9 cellular contexts compared by ENCODE assay signal in genomic region chrX:78650906-78651437, GRCh38. TPM values are rescaled to one million over a fixed set of nuclear protein-coding genes. Genes with fewer than 3 reads are reported as not detected.
DNase-seq lines count a peak whose midpoint lies in the region; ATAC-seq and TF ChIP-seq lines count a peak whose summit lies in the region.
"Had no signal": no experiment of that assay in that cellular context is flagged by ENCODE, and none has a peak within 500 bp of the region (broad histone marks: within the 10 kb centered on the region; RNA-seq: fewer than 3 reads in every experiment).

No MANE protein-coding gene starts in this region.

- no peak overlapping the region for H3K4me3 ChIP-seq in fibroblast of lung (replicated peaks in 1 of 4; ENCODE audit: control extremely low read depth in 1 of 4, insufficient read depth in 1 of 4, low read depth in 3 of 4, low read length in 4 of 4)
- H3K4me3 ChIP-seq in tibial artery: no peak overlapping the region
- no peak overlapping the region for H3K4me3 ChIP-seq in neural progenitor cell
- H3K4me3 ChIP-seq: lung had no signal

- H3K27me3 ChIP-seq in fibroblast of lung (ENCODE audit: control insufficient read depth, insufficient read depth, low read length): no peaks in the 10 kb centered on the region
- no peaks in the 10 kb centered on the region for H3K27me3 ChIP-seq in tibial artery
- no peaks in the 10 kb centered on the region for H3K27me3 ChIP-seq in neural progenitor cell

- intact Hi-C loops in tibial artery (cut with DNase I; ENCODE audit: low total_unique reads): no loop called here

- peak; percentile 5 for DNase-seq in HCEC 1CT
- peak; percentile 93 for DNase-seq in MV-4-11 (lab: John Stamatoyannopoulos, UW)
- DNase-seq in fibroblast of lung (ENCODE audit: low read depth in 2 of 2): peak; percentile 67 to 91
- DNase-seq in tibial artery: no peak
- DNase-seq in neural progenitor cell (ENCODE audit: low spot score): no peak
- DNase-seq in cerebellar nuclear complex (lab: John Stamatoyannopoulos, UW): no peak

- H4K20me1 ChIP-seq in fibroblast of lung (ENCODE audit: control insufficient read depth, extremely low read depth, insufficient read depth, low read length): no peaks in the 10 kb centered on the region
- H4K20me1 ChIP-seq in neural progenitor cell (ENCODE audit: low read depth): no peaks in the 10 kb centered on the region

- no peaks in the 10 kb centered on the region for H3K36me3 Mint-ChIP-seq in neural progenitor cell

- H3K4me1 ChIP-seq in fibroblast of lung (ENCODE audit: control insufficient read depth, extremely low read depth, insufficient read depth, low read length) (no peaks in the 10 kb centered on the region), tibial artery (peaks cover 0 to 20% (median 0%) of the 10 kb centered on the region in 4 donors), neural progenitor cell (no peaks in the 10 kb centered on the region)

- H2AFZ ChIP-seq in fibroblast of lung (ENCODE audit: low read length): no peak overlapping the region
- H2AFZ ChIP-seq in neural progenitor cell (replicated peaks): no peak overlapping the region

- H3K9me3 Mint-ChIP-seq in neural progenitor cell: peaks cover 3% of the 10 kb centered on the region

- no peaks in the 10 kb centered on the region for H3K9me3 ChIP-seq in fibroblast of lung (ENCODE audit: control insufficient read depth, insufficient read depth, low read depth, low read length)
- no peaks in the 10 kb centered on the region for H3K9me3 ChIP-seq in tibial artery
- no peaks in the 10 kb centered on the region for H3K9me3 ChIP-seq in neural progenitor cell (ENCODE audit: low read depth)

- peaks cover 8% of the 10 kb centered on the region for H3K4me1 Mint-ChIP-seq in neural progenitor cell

- no peaks in the 10 kb centered on the region for H3K36me3 ChIP-seq in fibroblast of lung (ENCODE audit: control insufficient read depth, insufficient read depth, low read length)
- no peaks in the 10 kb centered on the region for H3K36me3 ChIP-seq in tibial artery
- no peaks in the 10 kb centered on the region for H3K36me3 ChIP-seq in neural progenitor cell

- H3F3A ChIP-seq in neural progenitor cell (ENCODE audit: low read depth): no peaks in the 10 kb centered on the region

- ATAC-seq in GM18502 (IDR thresholded peaks at IDR 0.05; ENCODE audit: poor library complexity, unreplicated experiment): peak; percentile 91
- no peak for ATAC-seq in HG03457 (IDR thresholded peaks at IDR 0.05; ENCODE audit: unreplicated experiment)

- peaks cover 4% of the 10 kb centered on the region for H3K27me3 Mint-ChIP-seq in neural progenitor cell (ENCODE audit: insufficient read depth, low read depth)

- no peak overlapping the region for H3K4me3 Mint-ChIP-seq in neural progenitor cell

- no peak overlapping the region for H3K27ac ChIP-seq in fibroblast of lung (ENCODE audit: insufficient read depth, low read length)
- peak overlapping the region in 1 of 2 donors; percentile 35 for H3K27ac ChIP-seq in tibial artery
- no peak overlapping the region for H3K27ac ChIP-seq in neural progenitor cell

- H3K27ac Mint-ChIP-seq in neural progenitor cell: no peak overlapping the region

- H3K79me2 ChIP-seq in fibroblast of lung (ENCODE audit: control insufficient read depth, insufficient read depth, low read length) (no peaks in the 10 kb centered on the region), neural progenitor cell (ENCODE audit: low read depth) (no peaks in the 10 kb centered on the region)

- H3K9ac ChIP-seq in fibroblast of lung (ENCODE audit: insufficient read depth, low read length) (no peak overlapping the region), neural progenitor cell (no peak overlapping the region)

- H3K4me2 ChIP-seq in fibroblast of lung (ENCODE audit: extremely low read depth, insufficient read depth, low read length) (peak overlapping the region; percentile 13), neural progenitor cell (no peak overlapping the region)

- TF ChIP-seq CTCF in fibroblast of lung (conservative IDR thresholded peaks at IDR 0.05 in 1 of 2, IDR thresholded peaks at IDR 0.05 in 1 of 2; ENCODE audit: low read depth in 1 of 2, low read length in 2 of 2) (no peak), tibial artery (IDR thresholded peaks at IDR 0.05) (no peak), neural progenitor cell (IDR thresholded peaks at IDR 0.05) (no peak)

RNA-seq across cellular contexts. Expression of gene RTL3, which starts 8.2 kb away (rescaled TPM):
- total RNA-seq in fibroblast of lung (not detected in 2 replicates), neural progenitor cell (ENCODE audit: low replicate concordance) (not detected in 2 replicates)
- 0.38 and 0.40 TPM in 2 replicates for polyA plus RNA-seq in fibroblast of lung
- polyA plus RNA-seq in fibroblast of lung (2012): 0.30 TPM in 2 replicates
- polyA minus RNA-seq in fibroblast of lung (ENCODE audit: low replicate concordance): 0.51 and 0.85 TPM in 2 replicates

Comparison
In these comparisons a context has a peak if more than half of its experiments do, and no peak if none do; other contexts are left out.
1. DNase-seq: peak in HCEC 1CT (single experiment), MV-4-11 (single experiment) and fibroblast of lung (2 of 2); none in tibial artery (0 of 2), neural progenitor cell (single experiment) and cerebellar nuclear complex (0 of 2).